1 cellular context compared by ENCODE assay signal in genomic region chr5:178387061-178387855, GRCh38.
TF ChIP-seq lines count a peak whose summit lies in the region.

No MANE protein-coding gene starts in this region.

TF ChIP-seq in H1, 55 proteins besides CTCF, POLR2A, EP300 and RAD21 (continued from another document):
- TF ChIP-seq FOSL1 (IDR thresholded peaks at IDR 0.05; ENCODE audit: insufficient read depth, low read depth, low read length) = no peak
- TF ChIP-seq E2F6 (IDR thresholded peaks at IDR 0.05) = no peak
